In the genomic region with DNA sequence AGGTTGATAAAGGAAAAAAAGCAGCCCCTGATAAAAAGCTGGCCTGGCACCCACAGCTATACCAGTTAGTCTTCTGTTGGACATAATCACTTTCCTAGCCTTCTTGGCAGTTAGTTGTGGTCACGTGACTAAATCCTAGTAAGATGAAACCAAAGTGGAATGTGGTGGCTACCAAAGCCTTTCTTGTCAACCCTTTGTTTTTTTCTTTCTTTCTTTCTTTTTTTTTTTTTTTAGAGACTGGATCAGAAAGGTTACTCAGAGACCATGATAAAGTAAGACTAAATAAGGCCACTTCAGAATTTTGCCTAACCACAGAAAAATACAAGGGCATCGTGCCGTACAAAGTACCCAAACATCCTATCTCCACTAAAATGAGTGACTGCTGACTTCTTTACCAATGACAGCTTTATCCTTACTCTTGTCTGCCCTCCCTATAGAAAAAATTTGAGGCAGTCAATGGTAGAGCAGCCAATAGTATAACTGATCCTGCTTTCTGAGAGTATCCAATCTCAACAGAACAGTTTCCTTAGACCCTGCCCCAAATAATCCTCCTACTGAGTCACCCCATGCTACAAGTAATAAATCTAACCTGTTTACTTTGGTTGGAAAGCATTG, we compare ENCODE assay signal across 11 cellular contexts. TPM values are rescaled to one million over a fixed set of nuclear protein-coding genes. Genes with fewer than 3 reads are reported as not detected.
DNase-seq lines count a peak whose midpoint lies in the region; ATAC-seq and TF ChIP-seq lines count a peak whose summit lies in the region.
"Had no signal": no experiment of that assay in that cellular context is flagged by ENCODE, and none has a peak within 500 bp of the region (broad histone marks: within the 10 kb centered on the region; RNA-seq: fewer than 3 reads in every experiment).

No MANE protein-coding gene starts in this region.

- no peaks in the 10 kb centered on the region for H3K27me3 ChIP-seq in RWPE2 (ENCODE audit: insufficient read depth, poor library complexity, severe bottlenecking)
- H3K27me3 ChIP-seq in fibroblast of lung (ENCODE audit: control insufficient read depth, insufficient read depth, low read length), result no peaks in the 10 kb centered on the region
- H3K27me3 ChIP-seq in spleen (replicated peaks in 1 of 7), result no peaks in the 10 kb centered on the region

- H3K9ac ChIP-seq in fibroblast of lung (ENCODE audit: insufficient read depth, low read length), result no peak overlapping the region
- H3K9ac ChIP-seq: KMS-11 had no signal

- H3K27ac ChIP-seq in RWPE2 (ENCODE audit: poor library complexity, severe bottlenecking) (peak overlapping the region; percentile 88), fibroblast of lung (ENCODE audit: insufficient read depth, low read length) (no peak overlapping the region), spleen (peak overlapping the region in 5 of 8 donors; percentile 2 to 87 (median 63))
- H3K27ac ChIP-seq: KMS-11 had no signal

- no peak overlapping the region for H2AFZ ChIP-seq in fibroblast of lung (ENCODE audit: low read length)

- no peaks in the 10 kb centered on the region for H4K20me1 ChIP-seq in fibroblast of lung (ENCODE audit: control insufficient read depth, extremely low read depth, insufficient read depth, low read length)

- no peak for TF ChIP-seq CTCF in RWPE2 (IDR thresholded peaks at IDR 0.05; ENCODE audit: poor library complexity, severe bottlenecking)
- no peak for TF ChIP-seq CTCF in fibroblast of lung (conservative IDR thresholded peaks at IDR 0.05 in 1 of 2, IDR thresholded peaks at IDR 0.05 in 1 of 2; ENCODE audit: low read depth in 1 of 2, low read length in 2 of 2)
- no peak for TF ChIP-seq CTCF in spleen (IDR thresholded peaks at IDR 0.05 in 8 of 11, conservative IDR thresholded peaks at IDR 0.05 in 3 of 11)

- no peak for TF ChIP-seq POLR2A in spleen (IDR thresholded peaks at IDR 0.05)

- peak; percentile 7 for DNase-seq in NCI-H1092 treated with DMSO at 0.1 percent for 48 hours (lab: John Stamatoyannopoulos, UW)
- no peak for DNase-seq in NCI-H1092 (lab: John Stamatoyannopoulos, UW)
- DNase-seq in RWPE2 (ENCODE audit: low spot score), result no peak
- peak; percentile 80 to 91 for DNase-seq in fibroblast of lung (ENCODE audit: low read depth in 2 of 2)
- no peak for DNase-seq in spleen
- no peak for DNase-seq in stimulated activated naive CD4-positive, alpha-beta T cell treated with Interleukin-2 at 50 U/mL for 16 hours (lab: John Stamatoyannopoulos, UW)
- no peak for DNase-seq in NCI-H187 treated with DMSO at 0.1 percent for 48 hours (lab: John Stamatoyannopoulos, UW)
- DNase-seq: stimulated activated CD4-positive, alpha-beta T cell treated with anti-CD3 and anti-CD28 coated beads, Interleukin-15, amount 100 ng/mL, for 24 hours had no signal

- WGBS in spleen, 5 donors, result 70 to 92% (median 76%) methylated on average over 3 of the region's 3 CpGs

- H3K79me2 ChIP-seq in fibroblast of lung (ENCODE audit: control insufficient read depth, insufficient read depth, low read length), result no peaks in the 10 kb centered on the region

- H3K36me3 ChIP-seq in RWPE2 (ENCODE audit: low read depth) (peaks cover 26% of the 10 kb centered on the region), fibroblast of lung (ENCODE audit: control insufficient read depth, insufficient read depth, low read length) (no peaks in the 10 kb centered on the region), spleen (peaks cover 0 to 22% (median 10%) of the 10 kb centered on the region in 6 donors)

- peaks cover 40% of the 10 kb centered on the region for H3K4me1 ChIP-seq in RWPE2 (ENCODE audit: insufficient read depth, poor library complexity, severe bottlenecking)
- peaks cover 9% of the 10 kb centered on the region for H3K4me1 ChIP-seq in fibroblast of lung (ENCODE audit: control insufficient read depth, extremely low read depth, insufficient read depth, low read length)
- H3K4me1 ChIP-seq in spleen, result peaks cover 0 to 50% (median 7%) of the 10 kb centered on the region in 6 donors

- no peak overlapping the region for H3K4me2 ChIP-seq in fibroblast of lung (ENCODE audit: extremely low read depth, insufficient read depth, low read length)
- H3K4me2 ChIP-seq: KMS-11 had no signal

- H3K9me3 ChIP-seq in RWPE2 (ENCODE audit: severe bottlenecking), result no peaks in the 10 kb centered on the region
- no peaks in the 10 kb centered on the region for H3K9me3 ChIP-seq in fibroblast of lung (ENCODE audit: control insufficient read depth, insufficient read depth, low read depth, low read length)
- H3K9me3 ChIP-seq in spleen, result no peaks in the 10 kb centered on the region

- H3K4me3 ChIP-seq in RWPE2 (ENCODE audit: severe bottlenecking) (no peak overlapping the region), fibroblast of lung (replicated peaks in 1 of 4; ENCODE audit: control extremely low read depth in 1 of 4, insufficient read depth in 1 of 4, low read depth in 3 of 4, low read length in 4 of 4) (no peak overlapping the region), spleen (peak overlapping the region in 1 of 8 donors; percentile 17)
- H3K4me3 ChIP-seq: GM12878 had no signal

- ATAC-seq in RWPE2 (ENCODE audit: low read depth), result peak; percentile 34
- ATAC-seq in HG03039 (IDR thresholded peaks at IDR 0.05; ENCODE audit: unreplicated experiment), result no peak
- ATAC-seq: GM12878 had no signal

- intact Hi-C loops in spleen (cut with DNase I; ENCODE audit: low total_unique reads), result loop anchor here (5.0 to 10.0 kb wide), 3 partner anchors 239 to 382 kb away; no protein-coding TSS in a partner anchor

RNA-seq across cellular contexts. Expression of a gene that starts 14.2 kb away (rescaled TPM):
- total RNA-seq in fibroblast of lung, result 4.8 and 6.2 TPM in 2 replicates
- 0.98 and 1.00 TPM in 2 replicates for polyA plus RNA-seq in fibroblast of lung
- 0.62 and 1.2 TPM in 2 replicates for polyA plus RNA-seq in fibroblast of lung (2012)
- not detected in 2 replicates for polyA minus RNA-seq in fibroblast of lung (ENCODE audit: low replicate concordance)
- 10 to 100 TPM in 1 of 7 donors, 1 to 10 TPM in 6; 5.1 to 11.3 (median 7.7) TPM for total RNA-seq in spleen
- polyA plus RNA-seq in spleen, result 1 to 10 TPM in 1 of 3 donors, under 1 TPM in 2; 0.83 to 1.2 (median 0.83) TPM

RNA-seq across cellular contexts. Expression of a gene that starts 44.6 kb away (rescaled TPM):
- total RNA-seq in fibroblast of lung, result 475 and 616 TPM in 2 replicates
- 558 and 618 TPM in 2 replicates for polyA plus RNA-seq in fibroblast of lung
- 484 and 583 TPM in 2 replicates for polyA plus RNA-seq in fibroblast of lung (2012)
- 285 and 431 TPM in 2 replicates for polyA minus RNA-seq in fibroblast of lung (ENCODE audit: low replicate concordance)
- 100 to 1,000 TPM; 464 to 543 (median 486) TPM for total RNA-seq in spleen
- polyA plus RNA-seq in spleen, result 100 to 1,000 TPM; 245 to 313 (median 308) TPM

RNA-seq across cellular contexts. Expression of a gene that starts 45.2 kb away (rescaled TPM):
- total RNA-seq in fibroblast of lung, result 3.6 and 5.0 TPM in 2 replicates
- polyA plus RNA-seq in fibroblast of lung, result 2.3 and 3.1 TPM in 2 replicates
- 5.9 and 8.3 TPM in 2 replicates for polyA plus RNA-seq in fibroblast of lung (2012)
- 1.8 and 2.8 TPM in 2 replicates for polyA minus RNA-seq in fibroblast of lung (ENCODE audit: low replicate concordance)
- 10 to 100 TPM; 10.8 to 19.5 (median 14.5) TPM for total RNA-seq in spleen
- 1 to 10 TPM; 4.2 to 6.9 (median 5.1) TPM for polyA plus RNA-seq in spleen

Comparison
In these comparisons a context has a peak if more than half of its experiments do, and no peak if none do; other contexts are left out.
1. DNase-seq: peak in NCI-H1092 treated with DMSO at 0.1 percent for 48 hours (single experiment) and fibroblast of lung (2 of 2); none in NCI-H1092 (single experiment), RWPE2 (single experiment), spleen (single experiment), stimulated activated naive CD4-positive, alpha-beta T cell treated with Interleukin-2 at 50 U/mL for 16 hours (single experiment) and NCI-H187 treated with DMSO at 0.1 percent for 48 hours (single experiment).